ENCODE assay signal across 25 cellular contexts in genomic region chr3:31934866-31935265, GRCh38. TPM values are rescaled to one million over a fixed set of nuclear protein-coding genes. Genes with fewer than 3 reads are reported as not detected.
DNase-seq lines count a peak whose midpoint lies in the region; ATAC-seq and TF ChIP-seq lines count a peak whose summit lies in the region.
"Had no signal": no experiment of that assay in that cellular context is flagged by ENCODE, and none has a peak within 500 bp of the region (broad histone marks: within the 10 kb centered on the region; RNA-seq: fewer than 3 reads in every experiment).

No MANE protein-coding gene starts in this region.

- H3F3A ChIP-seq in GM23338 (replicated peaks; ENCODE audit: low read depth) = 0 out of 2 replicates have a peak, but pooled peaks cover 3% of the 10 kb centered on the region

- no peaks in the 10 kb centered on the region; the same call in 2 of the 3 replicates for H3K36me3 Mint-ChIP-seq in GM23338 (ENCODE audit: low read depth)
- no peaks in the 10 kb centered on the region for H3K36me3 Mint-ChIP-seq in endodermal cell (ENCODE audit: low read depth)
- H3K36me3 Mint-ChIP-seq: CD4-positive, CD25-positive, alpha-beta regulatory T cell; stimulated activated effector memory CD8-positive, alpha-beta T cell treated with anti-CD3 and anti-CD28 coated beads, Interleukin-12 subunit alpha, Interleukin-12 subunit beta, amount 100 ng/mL, for 72 hours had no signal

- H3K4me1 Mint-ChIP-seq in GM23338 = peaks cover 38% of the 10 kb centered on the region
- H3K4me1 Mint-ChIP-seq in endodermal cell = peaks cover 31% of the 10 kb centered on the region
- H3K4me1 Mint-ChIP-seq: stimulated activated effector memory CD8-positive, alpha-beta T cell treated with anti-CD3 and anti-CD28 coated beads, Interleukin-12 subunit alpha, Interleukin-12 subunit beta, amount 100 ng/mL, for 72 hours had no signal

- H3K79me2 ChIP-seq in GM23338 (replicated peaks; ENCODE audit: insufficient read depth) = peaks cover 97% of the 10 kb centered on the region

- H3K36me3 ChIP-seq in GM23338 (ENCODE audit: insufficient read depth) (no peaks in the 10 kb centered on the region), lower lobe of right lung (no peaks in the 10 kb centered on the region), endodermal cell (ENCODE audit: control insufficient read depth, insufficient read depth, low read length) (no peaks in the 10 kb centered on the region), testis (ENCODE audit: low read depth, missing control alignments) (no peaks in the 10 kb centered on the region)
- H3K36me3 ChIP-seq: brain microvascular endothelial cell, SJCRH30, thyroid gland had no signal

- peaks cover 10% of the 10 kb centered on the region; the same call in 1 of the 2 replicates for H3K9me2 ChIP-seq in GM23338 (ENCODE audit: insufficient read depth)

- H3K27me3 ChIP-seq in GM23338 (ENCODE audit: insufficient read depth) (no peaks in the 10 kb centered on the region), lower lobe of right lung (ENCODE audit: low read depth) (no peaks in the 10 kb centered on the region), endodermal cell (ENCODE audit: control insufficient read depth, insufficient read depth, low read length, poor library complexity, severe bottlenecking) (no peaks in the 10 kb centered on the region), testis (no peaks in the 10 kb centered on the region)
- H3K27me3 ChIP-seq: brain microvascular endothelial cell, SJCRH30, thyroid gland had no signal

- H3K9ac ChIP-seq in endodermal cell (ENCODE audit: extremely low read depth, low read length, poor library complexity, severe bottlenecking) = no peak overlapping the region

- peak overlapping the region; percentile 53; the same call in 1 of the 2 replicates for H3K4me2 ChIP-seq in GM23338

- no peak overlapping the region for H3K4me3 ChIP-seq in GM23338
- H3K4me3 ChIP-seq in lower lobe of right lung = no peak overlapping the region
- H3K4me3 ChIP-seq in endodermal cell (ENCODE audit: low read length) = no peak overlapping the region
- H3K4me3 ChIP-seq in testis = no peak overlapping the region
- H3K4me3 ChIP-seq: SJCRH30, thyroid gland had no signal

- H3K27me3 Mint-ChIP-seq in GM23338 (ENCODE audit: insufficient read depth, low read depth, poor library complexity) (peaks cover 5% of the 10 kb centered on the region), endodermal cell (ENCODE audit: insufficient read depth) (no peaks in the 10 kb centered on the region)
- H3K27me3 Mint-ChIP-seq: activated naive CD8-positive, alpha-beta T cell treated with anti-CD3 and anti-CD28 coated beads, Interleukin-2, amount 50 U/mL, for 24 hours had no signal

- WGBS in endodermal cell (ENCODE audit: insufficient coverage in 1 of 2, insufficient read length in 1 of 2), 2 experiments = 89 to 92% methylated on average over 1 to 3 of the region's 3 CpGs
- WGBS in testis, 2 donors = 46 to 53% methylated on average over 3 of the region's 3 CpGs

- no peak for TF ChIP-seq POLR2A in testis (IDR thresholded peaks at IDR 0.05)

- no peaks in the 10 kb centered on the region for H3K9me3 ChIP-seq in lower lobe of right lung
- H3K9me3 ChIP-seq in endodermal cell (ENCODE audit: control insufficient read depth, low read length) = no peaks in the 10 kb centered on the region
- no peaks in the 10 kb centered on the region for H3K9me3 ChIP-seq in testis
- H3K9me3 ChIP-seq: SJCRH30, thyroid gland had no signal

- DNase-seq in GM23338 (ENCODE audit: low spot score) (peak; percentile 58), NCI-H510A (lab: John Stamatoyannopoulos, UW) (peak; percentile 5), dermis blood vessel endothelial cell (peak; percentile 68), lower lobe of right lung (no peak), endodermal cell (no peak), T-helper 9 cell (no peak), testis (no peak)
- DNase-seq: activated naive CD8-positive, alpha-beta T cell treated with anti-CD3 and anti-CD28 coated beads, Interleukin-2, amount 50 U/mL, for 24 hours; brain microvascular endothelial cell; CD4-positive, CD25-positive, alpha-beta regulatory T cell; cortex of kidney; DMS153; foreskin melanocyte; Kasumi-1; NCI-H1105 treated with DMSO at 0.1 percent for 48 hours; NCI-H2081 treated with DMSO at 0.1 percent for 48 hours; NCI-H526 treated with DMSO at 0.1 percent for 48 hours; occipital lobe; OCI-M1; right cardiac atrium; SJCRH30; thyroid gland had no signal

- no peak overlapping the region for H3K4me3 Mint-ChIP-seq in GM23338
- no peak overlapping the region for H3K4me3 Mint-ChIP-seq in endodermal cell
- H3K4me3 Mint-ChIP-seq: activated naive CD8-positive, alpha-beta T cell treated with anti-CD3 and anti-CD28 coated beads, Interleukin-2, amount 50 U/mL, for 24 hours; CD4-positive, CD25-positive, alpha-beta regulatory T cell; stimulated activated effector memory CD8-positive, alpha-beta T cell treated with anti-CD3 and anti-CD28 coated beads, Interleukin-12 subunit alpha, Interleukin-12 subunit beta, amount 100 ng/mL, for 72 hours had no signal

- peak; percentile 46 for ATAC-seq in GM23338
- ATAC-seq in lower lobe of right lung = peak; percentile 74 to 77
- ATAC-seq in HG03378 (IDR thresholded peaks at IDR 0.05; ENCODE audit: unreplicated experiment) = no peak
- ATAC-seq: activated naive CD8-positive, alpha-beta T cell treated with anti-CD3 and anti-CD28 coated beads, Interleukin-2, amount 50 U/mL, for 24 hours; right cardiac atrium; stimulated activated effector memory CD8-positive, alpha-beta T cell treated with anti-CD3 and anti-CD28 coated beads, Interleukin-12 subunit alpha, Interleukin-12 subunit beta, amount 100 ng/mL, for 72 hours had no signal

- intact Hi-C loops in lower lobe of right lung (cut with DNase I) = no loop called here
- intact Hi-C loops in testis (cut with DNase I; ENCODE audit: low total_unique reads) = no loop called here

- H3K27ac Mint-ChIP-seq in GM23338 = peak overlapping the region; percentile 61; the same call in 1 of the 2 replicates
- no peak overlapping the region for H3K27ac Mint-ChIP-seq in endodermal cell
- H3K27ac Mint-ChIP-seq: activated naive CD8-positive, alpha-beta T cell treated with anti-CD3 and anti-CD28 coated beads, Interleukin-2, amount 50 U/mL, for 24 hours; activated T-helper 2 cell treated with anti-CD3 and anti-CD28 coated beads, Interferon-gamma antibody, Interleukin-2, Interleukin-4, amounts not matched to agents 10 μg/mL and 5 μg/mL and 100 μg/mL, durations not matched to agents 14 hours and 24 hours and 36 hours; CD4-positive, CD25-positive, alpha-beta regulatory T cell; stimulated activated effector memory CD8-positive, alpha-beta T cell treated with anti-CD3 and anti-CD28 coated beads, Interleukin-12 subunit alpha, Interleukin-12 subunit beta, amount 100 ng/mL, for 72 hours had no signal

- TF ChIP-seq CTCF in GM23338 (conservative IDR thresholded peaks at IDR 0.05; ENCODE audit: low read depth in 2 of 2) (no peak), lower lobe of right lung (IDR thresholded peaks at IDR 0.05) (no peak), endodermal cell (conservative IDR thresholded peaks at IDR 0.05) (no peak), testis (IDR thresholded peaks at IDR 0.05) (no peak)

- H2AFZ ChIP-seq in GM23338 = no peak overlapping the region

- H3K9me3 Mint-ChIP-seq in GM23338 (no peaks in the 10 kb centered on the region), endodermal cell (no peaks in the 10 kb centered on the region)
- H3K9me3 Mint-ChIP-seq: activated naive CD8-positive, alpha-beta T cell treated with anti-CD3 and anti-CD28 coated beads, Interleukin-2, amount 50 U/mL, for 24 hours; activated T-helper 2 cell treated with anti-CD3 and anti-CD28 coated beads, Interferon-gamma antibody, Interleukin-2, Interleukin-4, amounts not matched to agents 10 μg/mL and 5 μg/mL and 100 μg/mL, durations not matched to agents 14 hours and 24 hours and 36 hours; CD4-positive, CD25-positive, alpha-beta regulatory T cell; stimulated activated effector memory CD8-positive, alpha-beta T cell treated with anti-CD3 and anti-CD28 coated beads, Interleukin-12 subunit alpha, Interleukin-12 subunit beta, amount 100 ng/mL, for 72 hours had no signal

- H3K27ac ChIP-seq in GM23338 (ENCODE audit: low read depth) (peak overlapping the region; percentile 72), lower lobe of right lung (no peak overlapping the region), endodermal cell (ENCODE audit: low read depth, low read length) (no peak overlapping the region), testis (no peak overlapping the region)
- H3K27ac ChIP-seq: brain microvascular endothelial cell, SJCRH30, thyroid gland had no signal

- no peaks in the 10 kb centered on the region for H4K20me1 ChIP-seq in GM23338 (replicated peaks; ENCODE audit: insufficient read depth)

- H3K4me1 ChIP-seq in GM23338 (ENCODE audit: insufficient read depth) (peaks cover 43% of the 10 kb centered on the region), lower lobe of right lung (peaks cover 36% of the 10 kb centered on the region), endodermal cell (ENCODE audit: control insufficient read depth, insufficient read depth, low read length) (peaks cover 3% of the 10 kb centered on the region), testis (peaks cover 4% of the 10 kb centered on the region)
- H3K4me1 ChIP-seq: SJCRH30 had no signal

TF ChIP-seq in GM23338, 12 proteins besides CTCF, POLR2A, EP300 and RAD21 (continues in another document):
- TF ChIP-seq STAT1 (IDR thresholded peaks at IDR 0.05; ENCODE audit: unreplicated experiment) (no peak), EZH2 (IDR thresholded peaks at IDR 0.05; ENCODE audit: low read depth, unreplicated experiment) (no peak)

RNA-seq across cellular contexts. Expression of gene OSBPL10, which starts 46.2 kb away (rescaled TPM):
- 149 and 204 TPM in 2 replicates for total RNA-seq in GM23338 (2014; rRNA removed; shearing (Covaris generic))
- polyA plus RNA-seq in GM23338 (2016; fragmentation: Nextera tagmentation; extraction: Ambion mirVana) (20.0 and 23.8 TPM in 2 replicates), testis (ENCODE audit: insufficient read depth, low read depth, low replicate concordance) (113 TPM)
- total RNA-seq in dermis blood vessel endothelial cell (27.7 and 36.4 TPM in 2 replicates), lower lobe of right lung (18.8 TPM), endodermal cell (10 to 100 TPM; 23.8 to 33.6 TPM), testis (100 to 1,000 TPM; 160 to 175 TPM)
- 7.5 TPM for polyA plus RNA-seq in endodermal cell (2013, experiment 1 of 2)
- 5.2 TPM for polyA plus RNA-seq in endodermal cell (2013, experiment 2 of 2)

RNA-seq across cellular contexts. Expression of gene ZNF860, which starts 46.7 kb away (rescaled TPM):
- total RNA-seq in GM23338 (2014; rRNA removed; shearing (Covaris generic)) = 12.4 and 14.7 TPM in 2 replicates
- polyA plus RNA-seq in GM23338 (2016; fragmentation: Nextera tagmentation; extraction: Ambion mirVana) (2.7 and 5.2 TPM in 2 replicates), testis (ENCODE audit: insufficient read depth, low read depth, low replicate concordance) (1.5 TPM)
- total RNA-seq in dermis blood vessel endothelial cell (2.2 and 3.4 TPM in 2 replicates), lower lobe of right lung (1.6 TPM), endodermal cell (1 to 10 TPM in 1 of 2 donors, under 1 TPM in 1; 0.49 to 1.8 TPM), testis (1 to 10 TPM; 4.0 to 6.2 TPM)
- 0.32 TPM for polyA plus RNA-seq in endodermal cell (2013, experiment 1 of 2)
- 0.21 TPM for polyA plus RNA-seq in endodermal cell (2013, experiment 2 of 2)
- total RNA-seq: CD4-positive, CD25-positive, alpha-beta regulatory T cell had no signal
- polyA plus RNA-seq: CD4-positive, CD25-positive, alpha-beta regulatory T cell had no signal

Comparison
In these comparisons a context has a peak if more than half of its experiments do, and no peak if none do; other contexts are left out.
1. DNase-seq: peak in GM23338 (single experiment), NCI-H510A (single experiment) and dermis blood vessel endothelial cell (single experiment); none in lower lobe of right lung (single experiment), endodermal cell (single experiment), T-helper 9 cell (single experiment) and testis (single experiment).